17 cellular contexts compared by ENCODE assay signal in the genomic region with DNA sequence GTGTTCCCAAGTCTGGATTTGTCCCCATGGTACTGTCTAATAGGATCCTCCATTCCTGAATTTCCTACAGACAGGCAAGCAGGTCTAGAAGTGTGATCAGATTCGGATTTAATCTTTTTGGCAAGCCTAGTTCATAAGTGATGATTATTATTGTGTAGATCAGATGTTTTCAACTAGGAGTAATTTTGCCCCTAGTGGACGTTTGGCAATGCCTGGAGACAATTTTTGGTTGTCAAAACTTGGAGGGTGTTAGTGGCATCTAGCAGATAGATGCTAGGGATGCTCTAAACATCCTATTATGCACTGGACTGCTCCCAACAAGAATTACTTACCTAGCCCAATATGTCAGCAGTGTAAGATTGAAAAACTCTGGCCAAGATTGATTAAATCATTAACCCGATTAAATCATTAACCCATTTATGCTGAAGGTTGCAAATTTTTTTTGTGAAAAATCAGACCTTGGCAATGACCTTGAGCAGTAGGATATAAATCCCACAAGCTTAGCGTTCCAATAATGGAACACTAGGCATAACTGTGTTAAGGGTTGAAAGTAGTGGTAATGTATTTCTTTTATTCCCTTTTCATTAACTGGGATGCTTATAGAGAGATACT. TPM values are rescaled to one million over a fixed set of nuclear protein-coding genes. Genes with fewer than 3 reads are reported as not detected.
DNase-seq lines count a peak whose midpoint lies in the region; ATAC-seq and TF ChIP-seq lines count a peak whose summit lies in the region.
"Had no signal": no experiment of that assay in that cellular context is flagged by ENCODE, and none has a peak within 500 bp of the region (broad histone marks: within the 10 kb centered on the region; RNA-seq: fewer than 3 reads in every experiment).

No MANE protein-coding gene starts in this region.

- no peak overlapping the region for H3K27ac ChIP-seq in C4-2B
- H3K27ac ChIP-seq: ovary had no signal

- peak; percentile 51 for ATAC-seq in SK-N-SH treated with all-trans-retinoic acid at 6 μM for 48 hours
- ATAC-seq in GM19452 (IDR thresholded peaks at IDR 0.05; ENCODE audit: unreplicated experiment): no peak
- no peak for ATAC-seq in GM18517 (IDR thresholded peaks at IDR 0.05; ENCODE audit: unreplicated experiment)
- ATAC-seq in sciatic nerve: no peak
- ATAC-seq: stimulated activated effector memory CD8-positive, alpha-beta T cell treated with anti-CD3 and anti-CD28 coated beads, Interleukin-12 subunit alpha, Interleukin-12 subunit beta, amount 100 ng/mL, for 72 hours had no signal

- DNase-seq in HCEC 1CT: peak; percentile 7
- no peak for DNase-seq in kidney epithelial cell (ENCODE audit: low read depth)
- DNase-seq in effector CD8-positive, alpha-beta T cell (lab: John Stamatoyannopoulos, UW): no peak
- DNase-seq in sciatic nerve (ENCODE audit: low spot score): no peak
- DNase-seq: activated CD8-positive, alpha-beta memory T cell treated with anti-CD3 and anti-CD28 coated beads, Interleukin-2, amount 50 U/mL, for 48 hours; hippocampal formation; NCI-H1092 treated with DMSO at 0.1 percent for 48 hours; NCI-H446 treated with DMSO at 0.1 percent for 48 hours; ovary; SHP77; stimulated activated CD4-positive, alpha-beta T cell treated with anti-CD3 and anti-CD28 coated beads, Interleukin-1b, Interleukin-23, amount 100 ng/mL, for 48 hours had no signal

- intact Hi-C loops in sciatic nerve (cut with DNase I): no loop called here

- TF ChIP-seq CTCF in C4-2B (conservative IDR thresholded peaks at IDR 0.05) (peak; percentile 45), kidney epithelial cell (IDR thresholded peaks at IDR 0.05; ENCODE audit: insufficient read depth, low read length, poor library complexity, severe bottlenecking) (peak; percentile 26)

- H3K36me3 ChIP-seq in kidney epithelial cell (ENCODE audit: control insufficient read depth, insufficient read depth, low read length): no peaks in the 10 kb centered on the region
- H3K36me3 ChIP-seq: ovary had no signal

- no peak overlapping the region for H3K4me3 ChIP-seq in kidney epithelial cell (ENCODE audit: low read depth, low read length)
- H3K4me3 ChIP-seq: lung, ovary had no signal

- H3K27me3 ChIP-seq in kidney epithelial cell (ENCODE audit: control insufficient read depth, insufficient read depth, low read length): no peaks in the 10 kb centered on the region
- H3K27me3 ChIP-seq: ovary had no signal

TF ChIP-seq in SK-N-SH treated with all-trans-retinoic acid at 6 μM for 48 hours, 23 proteins besides CTCF, POLR2A, EP300 and RAD21:
- no peak for TF ChIP-seq ZFP30 (CRISPR knock-in tag; IDR thresholded peaks at IDR 0.05)
- no peak for TF ChIP-seq ESRRG (CRISPR knock-in tag; IDR thresholded peaks at IDR 0.05)

RNA-seq across cellular contexts. Expression of a gene that starts 28.2 kb away (rescaled TPM):
- total RNA-seq in kidney epithelial cell (50.1 and 55.0 TPM in 2 replicates), sciatic nerve (67.0 TPM)

RNA-seq across cellular contexts. Expression of a gene that starts 40.7 kb away (rescaled TPM):
- total RNA-seq in kidney epithelial cell (not detected in 2 replicates), sciatic nerve (not detected)
- total RNA-seq: lung, ovary had no signal
